In the genomic region with DNA sequence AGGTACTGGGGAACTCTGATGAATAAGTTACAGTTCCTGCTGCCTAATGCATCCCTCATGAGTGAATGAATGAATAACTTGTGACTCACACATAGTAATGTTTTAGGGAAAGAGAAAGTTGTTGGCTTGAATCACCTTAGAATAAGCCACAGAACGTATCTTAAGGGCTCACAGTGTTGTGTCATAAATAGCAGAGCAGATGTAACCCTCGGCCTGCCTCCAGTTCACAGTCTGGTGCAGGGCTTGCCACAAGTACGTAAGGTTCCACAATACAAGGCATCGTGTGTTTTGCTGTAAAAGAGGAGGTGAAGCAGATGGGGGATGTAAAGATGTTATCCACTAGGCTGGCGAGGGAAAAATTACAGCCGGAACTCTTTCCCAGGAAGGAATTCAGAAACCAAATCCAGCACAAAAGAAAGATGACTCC, we compare ENCODE assay signal across 8 cellular contexts.
DNase-seq lines count a peak whose midpoint lies in the region; ATAC-seq and TF ChIP-seq lines count a peak whose summit lies in the region.

No MANE protein-coding gene starts in this region.

- H3K27me3 ChIP-seq in PC-9 (ENCODE audit: insufficient read depth, low read depth) = no peaks in the 10 kb centered on the region
- H3K27me3 ChIP-seq in smooth muscle cell (ENCODE audit: low read depth) = no peaks in the 10 kb centered on the region

- POLR2A ChIA-PET in PC-9 (lab: Charles Lee; ENCODE audit: unreplicated experiment) = no interaction called here

- H4K20me1 ChIP-seq in PC-9 (ENCODE audit: insufficient read depth) = no peaks in the 10 kb centered on the region
- H4K20me1 ChIP-seq in smooth muscle cell (ENCODE audit: low read depth) = no peaks in the 10 kb centered on the region

- TF ChIP-seq CTCF in PC-9 (conservative IDR thresholded peaks at IDR 0.05) (no peak), fibroblast of the aortic adventitia (IDR thresholded peaks at IDR 0.05; ENCODE audit: insufficient read depth, low read length) (no peak), smooth muscle cell (IDR thresholded peaks at IDR 0.05; ENCODE audit: borderline replicate concordance, insufficient read depth, poor library complexity, severe bottlenecking) (no peak)

- CTCF ChIA-PET in PC-9 (lab: Charles Lee) = no interaction called here

- H2AFZ ChIP-seq in PC-9 (peak overlapping the region; percentile 74), smooth muscle cell (ENCODE audit: low read depth) (no peak overlapping the region)

- H3K9ac ChIP-seq in smooth muscle cell (ENCODE audit: low read depth) = no peak overlapping the region

- H3K4me2 ChIP-seq in PC-9 (peak overlapping the region; percentile 55), smooth muscle cell (peak overlapping the region; percentile 67)

- H3K9me3 ChIP-seq in PC-9 (ENCODE audit: insufficient read depth, low read depth) (no peaks in the 10 kb centered on the region), smooth muscle cell (replicated peaks; ENCODE audit: low read depth) (no peaks in the 10 kb centered on the region)

- peak; percentile 55 for ATAC-seq in GM21717 (IDR thresholded peaks at IDR 0.05; ENCODE audit: unreplicated experiment)
- no peak for ATAC-seq in HG03095 (IDR thresholded peaks at IDR 0.05; ENCODE audit: unreplicated experiment)
- no peak for ATAC-seq in HG02610 (IDR thresholded peaks at IDR 0.05; ENCODE audit: unreplicated experiment)

- H3K36me3 ChIP-seq in PC-9 (ENCODE audit: low read depth) (no peaks in the 10 kb centered on the region), smooth muscle cell (ENCODE audit: low read depth) (no peaks in the 10 kb centered on the region)

- DNase-seq in PC-9 (peak; percentile 36 to 62), fibroblast of the aortic adventitia (ENCODE audit: low read depth) (peak; percentile 98), smooth muscle cell (lab: John Stamatoyannopoulos, UW; ENCODE audit: unreplicated experiment) (no peak), T-helper 9 cell (no peak), NCI-H1694 treated with DMSO at 0.1 percent for 48 hours (lab: John Stamatoyannopoulos, UW) (no peak)

- 23% methylated on average over 6 of the region's 6 CpGs for WGBS in smooth muscle cell (ENCODE audit: low lambda C conversion rate)

- no TSS peak for BruUV-seq in PC-9 (replicated peaks; lab: Mats Ljungman, UMichigan)

- H3K27ac ChIP-seq in PC-9 (no peak overlapping the region), smooth muscle cell (ENCODE audit: low read depth) (peak overlapping the region; percentile 40)

- H3K4me3 ChIP-seq in PC-9 = peak overlapping the region; percentile 20; the same call in 1 of the 2 replicates
- H3K4me3 ChIP-seq in fibroblast of the aortic adventitia (ENCODE audit: low read depth, low read length) = peak overlapping the region; percentile 38
- no peak overlapping the region for H3K4me3 ChIP-seq in smooth muscle cell

- H3K9me2 ChIP-seq in PC-9 (ENCODE audit: insufficient read depth) = no peaks in the 10 kb centered on the region

- H3K4me1 ChIP-seq in PC-9 (replicated peaks; ENCODE audit: insufficient read depth) (0 out of 2 replicates have a peak, but pooled peaks cover 7% of the 10 kb centered on the region), smooth muscle cell (ENCODE audit: low read depth) (peaks cover 14% of the 10 kb centered on the region)

- 0 out of 2 replicates have a peak, but pooled peaks cover 4% of the 10 kb centered on the region for H3F3A ChIP-seq in PC-9 (ENCODE audit: insufficient read depth, low read depth)
- H3F3A ChIP-seq in smooth muscle cell (ENCODE audit: low read depth) = no peaks in the 10 kb centered on the region

- intact Hi-C loops in PC-9 (cut with micrococcal nuclease; ENCODE audit: unreplicated experiment) = no loop called here

- H3K79me2 ChIP-seq in PC-9 (ENCODE audit: low read depth) (no peaks in the 10 kb centered on the region), smooth muscle cell (ENCODE audit: low read depth) (no peaks in the 10 kb centered on the region)

Comparison
In these comparisons a context has a peak if more than half of its experiments do, and no peak if none do; other contexts are left out.
1. DNase-seq: peak in PC-9 (2 of 2) and fibroblast of the aortic adventitia (single experiment); none in smooth muscle cell (single experiment), T-helper 9 cell (single experiment) and NCI-H1694 treated with DMSO at 0.1 percent for 48 hours (single experiment).